8 cellular contexts compared by ENCODE assay signal in genomic region chr12:92144045-92144630, GRCh38. TPM values are rescaled to one million over a fixed set of nuclear protein-coding genes. Genes with fewer than 3 reads are reported as not detected.
DNase-seq lines count a peak whose midpoint lies in the region; ATAC-seq and TF ChIP-seq lines count a peak whose summit lies in the region.

No MANE protein-coding gene starts in this region.

- peaks cover 6 to 17% of the 10 kb centered on the region in 2 donors for H3K4me1 ChIP-seq in duodenal mucosa (ENCODE audit: control insufficient read depth in 1 of 2, insufficient read depth in 2 of 2, low read length in 2 of 2)

- no peaks in the 10 kb centered on the region for H3K27me3 ChIP-seq in duodenal mucosa (ENCODE audit: control insufficient read depth in 1 of 2, insufficient read depth in 2 of 2, low read length in 2 of 2)

- H3K9me3 ChIP-seq in duodenal mucosa (ENCODE audit: control insufficient read depth in 1 of 2, low read length in 2 of 2) = no peaks in the 10 kb centered on the region

- peaks cover 16 to 25% of the 10 kb centered on the region in 2 donors for H3K36me3 ChIP-seq in duodenal mucosa (ENCODE audit: control insufficient read depth in 1 of 2, insufficient read depth in 2 of 2, low read length in 2 of 2)

- H3K4me3 ChIP-seq in duodenal mucosa (ENCODE audit: low read depth in 1 of 2, low read length in 2 of 2) (peak overlapping the region; percentile 84 to 94), lower leg skin (ENCODE audit: low read depth, poor library complexity, severe bottlenecking) (peak overlapping the region; percentile 100)

- no peak for TF ChIP-seq POLR2A in lower leg skin (IDR thresholded peaks at IDR 0.05)

- DNase-seq in NCI-H748 treated with DMSO at 0.1 percent for 48 hours (lab: John Stamatoyannopoulos, UW) (peak; percentile 90), lower leg skin (ENCODE audit: low spot score in 2 of 2) (peak; percentile 87 to 91)
- peak; percentile 63 to 74 for DNase-seq in activated CD4-positive, alpha-beta T cell treated with anti-CD3 and anti-CD28 coated beads, Interleukin-2, amount 50 U/mL, for 48 hours
- peak; percentile 25 to 56 (median 30) for DNase-seq in stimulated activated CD4-positive, alpha-beta T cell treated with anti-CD3 and anti-CD28 coated beads, TNF-alpha, amount 100 ng/mL, for 1 hour (ENCODE audit: low read depth in 3 of 3, low spot score in 1 of 3)

- ATAC-seq in GM18502 (IDR thresholded peaks at IDR 0.05; ENCODE audit: poor library complexity, unreplicated experiment) (peak; percentile 24), HG03520 (IDR thresholded peaks at IDR 0.05; ENCODE audit: unreplicated experiment) (peak; percentile 21), HG02981 (IDR thresholded peaks at IDR 0.05; ENCODE audit: unreplicated experiment) (no peak)

- intact Hi-C loops in lower leg skin (cut with DNase I; ENCODE audit: low total_unique reads) = loop anchor here (5.0 to 10.0 kb wide), 3 partner anchors 329 to 762 kb away; no protein-coding TSS in a partner anchor

- peak overlapping the region; percentile 99 for H3K27ac ChIP-seq in duodenal mucosa (ENCODE audit: low read depth, low read length)

- 0 to 1% methylated on average over 14 of the region's 14 CpGs for WGBS in lower leg skin, 2 donors

- TF ChIP-seq CTCF in lower leg skin (IDR thresholded peaks at IDR 0.05) = peak in 1 of 3 donors; percentile 29

- H3K9ac ChIP-seq in duodenal mucosa (ENCODE audit: low read depth in 1 of 2, low read length in 2 of 2) = peak overlapping the region; percentile 96 to 99

RNA-seq across cellular contexts. Expression of gene BTG1, which starts 1.5 kb away (rescaled TPM):
- 100 to 1,000 TPM; 113 to 250 (median 182) TPM for total RNA-seq in lower leg skin

Comparison
In these comparisons a context has a peak if more than half of its experiments do, and no peak if none do; other contexts are left out.
1. DNase-seq: peak in every context shown above with its lines; median percentile 90 in NCI-H748 treated with DMSO at 0.1 percent for 48 hours; 89 in lower leg skin; 68 in activated CD4-positive, alpha-beta T cell treated with anti-CD3 and anti-CD28 coated beads, Interleukin-2, amount 50 U/mL, for 48 hours; 30 in stimulated activated CD4-positive, alpha-beta T cell treated with anti-CD3 and anti-CD28 coated beads, TNF-alpha, amount 100 ng/mL, for 1 hour.